ENCODE assay signal across 8 cellular contexts in genomic region chr18:13629841-13630747, GRCh38.
A peak's percentile ranks its signal among the peaks of the same experiment; 100 is the strongest.
DNase-seq lines count a peak whose midpoint lies in the region; ATAC-seq, FAIRE-seq and TF ChIP-seq lines count a peak whose summit lies in the region.

No MANE protein-coding gene starts in this region.

- H3K9ac ChIP-seq in kidney (ENCODE audit: low read length in 2 of 2), result no peak overlapping the region

- H3K36me3 Mint-ChIP-seq in central memory CD8-positive, alpha-beta T cell (ENCODE audit: insufficient read depth), result peaks cover 2% of the 10 kb centered on the region

- H3K27ac ChIP-seq in kidney (ENCODE audit: low read depth in 2 of 2, low read length in 2 of 2), result peak overlapping the region in 1 of 2 donors; percentile 33

- H3K27me3 ChIP-seq in MG63, result no peaks in the 10 kb centered on the region; the same call in 1 of the 2 replicates

- H3K4me1 ChIP-seq in kidney (ENCODE audit: control insufficient read depth in 1 of 2, insufficient read depth in 1 of 2, low read depth in 1 of 2, low read length in 2 of 2), result no peaks in the 10 kb centered on the region

- H3K27me3 Mint-ChIP-seq in central memory CD8-positive, alpha-beta T cell, result no peaks in the 10 kb centered on the region

- peak; percentile 74 for TF ChIP-seq CTCF in kidney (IDR thresholded peaks at IDR 0.05; ENCODE audit: borderline replicate concordance, extremely low read depth, insufficient read depth)

- DNase-seq in NCI-H524 (lab: John Stamatoyannopoulos, UW), result peak; percentile 60 to 73
- DNase-seq in NCI-H524 treated with DMSO at 0.1 percent for 48 hours (lab: John Stamatoyannopoulos, UW), result no peak
- peak; percentile 26 for DNase-seq in MG63
- DNase-seq in SW 1271 (lab: John Stamatoyannopoulos, UW), result peak; percentile 16 to 49
- DNase-seq in central memory CD8-positive, alpha-beta T cell (ENCODE audit: low spot score in 2 of 2), result no peak
- DNase-seq in kidney, result no peak
- peak; percentile 31 to 34 for DNase-seq in stimulated activated CD4-positive, alpha-beta T cell treated with anti-CD3 and anti-CD28 coated beads, Interleukin-4, amount 100 ng/mL, for 4 hours

- no peaks in the 10 kb centered on the region for H3K9me3 Mint-ChIP-seq in central memory CD8-positive, alpha-beta T cell

- ATAC-seq in GM21825 (IDR thresholded peaks at IDR 0.05; ENCODE audit: unreplicated experiment), result peak; percentile 78
- ATAC-seq in central memory CD8-positive, alpha-beta T cell (replicated peaks; ENCODE audit: extremely low read depth, poor library complexity, severe bottlenecking), result peak; percentile 49

- H3K27ac Mint-ChIP-seq in central memory CD8-positive, alpha-beta T cell (ENCODE audit: low read depth), result no peak overlapping the region

- H3K4me3 ChIP-seq in MG63 (no peak overlapping the region), kidney (ENCODE audit: low read length in 2 of 2) (peak overlapping the region in 1 of 2 donors; percentile 26)

- no peaks in the 10 kb centered on the region; the same call in 1 of the 2 replicates for H3K9me3 ChIP-seq in MG63
- peaks cover 0 to 4% of the 10 kb centered on the region in 2 donors for H3K9me3 ChIP-seq in kidney (ENCODE audit: control insufficient read depth in 1 of 2, low read length in 2 of 2)

- intact Hi-C loops in kidney (cut with DNase I), result no loop called here

- FAIRE-seq in kidney (lab: Jason Lieb, UNC), result no peak

- no peaks in the 10 kb centered on the region for H3K36me3 ChIP-seq in MG63
- H3K36me3 ChIP-seq in kidney (ENCODE audit: control insufficient read depth in 1 of 2, insufficient read depth in 2 of 2, low read length in 2 of 2), result no peaks in the 10 kb centered on the region

- no peak overlapping the region for H3K4me3 Mint-ChIP-seq in central memory CD8-positive, alpha-beta T cell

- H3K4me1 Mint-ChIP-seq in central memory CD8-positive, alpha-beta T cell, result peaks cover 9% of the 10 kb centered on the region

Comparison
In these comparisons a context has a peak if more than half of its experiments do, and no peak if none do; other contexts are left out.
1. DNase-seq: peak in NCI-H524 (2 of 2), MG63 (single experiment), SW 1271 (2 of 2) and stimulated activated CD4-positive, alpha-beta T cell treated with anti-CD3 and anti-CD28 coated beads, Interleukin-4, amount 100 ng/mL, for 4 hours (2 of 2); none in NCI-H524 treated with DMSO at 0.1 percent for 48 hours (single experiment), central memory CD8-positive, alpha-beta T cell (0 of 2) and kidney (single experiment).